In genomic region chr4:6038711-6039110, GRCh38 we compare ENCODE assay signal across 25 cellular contexts. TPM values are rescaled to one million over a fixed set of nuclear protein-coding genes. Genes with fewer than 3 reads are reported as not detected.
"Had no signal": no experiment of that assay in that cellular context is flagged by ENCODE, and none has a peak within 500 bp of the region (broad histone marks: within the 10 kb centered on the region; RNA-seq: fewer than 3 reads in every experiment).

No MANE protein-coding gene starts in this region.

- FAIRE-seq: RCC 7860 had no signal

- H3K4me1 ChIP-seq: SJSA1 had no signal

- H3K27me3 ChIP-seq: SJSA1 had no signal

- H3K27ac ChIP-seq: SJSA1, SK-N-MC had no signal

- H3K36me3 ChIP-seq: SJSA1 had no signal

- H3K9me3 ChIP-seq: SJSA1 had no signal

- DNase-seq: KBM-7, MV-4-11, NCI-H1048, NCI-H1105, NCI-H1417, NCI-H1436 treated with DMSO at 0.1 percent for 48 hours, NCI-H187, NCI-H2029, NCI-H2081 treated with DMSO at 0.1 percent for 48 hours, NCI-H2171, NCI-H226, NCI-H446, NCI-H510A, NCI-H524 treated with DMSO at 0.1 percent for 48 hours, NCI-H69, NCI-H774, Right ventricle myocardium superior, RPMI8226, SIG-M5 had no signal

- H3K4me3 ChIP-seq: SJSA1, SK-N-MC had no signal

RNA-seq across cellular contexts. Expression of gene C4orf50, which starts 20.5 kb away (rescaled TPM):
- total RNA-seq: HT-29, LHCN-M2, MCF 10A, Right ventricle myocardium superior, SJSA1 had no signal
